Comparison of ENCODE assay signal across 2 cellular contexts in the genomic region with DNA sequence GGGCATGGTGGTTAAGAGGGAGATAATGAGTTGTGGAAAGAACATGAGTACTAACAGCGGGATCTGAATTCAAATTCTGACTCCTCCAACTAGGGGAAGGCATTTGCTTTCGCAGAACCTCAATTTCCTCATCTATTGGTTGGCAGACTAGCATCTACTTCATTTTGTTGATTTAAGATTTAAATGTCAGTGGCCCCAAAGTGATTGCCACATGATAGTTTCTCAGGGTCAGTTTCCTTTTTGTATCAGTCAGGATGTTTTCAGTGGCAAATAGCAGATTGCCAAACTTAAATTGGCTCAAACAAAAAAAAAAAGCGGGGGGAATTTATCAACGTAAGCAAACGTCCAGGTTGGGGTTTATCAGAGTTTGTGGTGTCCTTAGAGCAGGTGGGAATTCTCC.
TF ChIP-seq lines count a peak whose summit lies in the region.

No MANE protein-coding gene starts in this region.

TF ChIP-seq in liver, 16 proteins besides CTCF, POLR2A, EP300 and RAD21:
- TF ChIP-seq, protein P1, sequence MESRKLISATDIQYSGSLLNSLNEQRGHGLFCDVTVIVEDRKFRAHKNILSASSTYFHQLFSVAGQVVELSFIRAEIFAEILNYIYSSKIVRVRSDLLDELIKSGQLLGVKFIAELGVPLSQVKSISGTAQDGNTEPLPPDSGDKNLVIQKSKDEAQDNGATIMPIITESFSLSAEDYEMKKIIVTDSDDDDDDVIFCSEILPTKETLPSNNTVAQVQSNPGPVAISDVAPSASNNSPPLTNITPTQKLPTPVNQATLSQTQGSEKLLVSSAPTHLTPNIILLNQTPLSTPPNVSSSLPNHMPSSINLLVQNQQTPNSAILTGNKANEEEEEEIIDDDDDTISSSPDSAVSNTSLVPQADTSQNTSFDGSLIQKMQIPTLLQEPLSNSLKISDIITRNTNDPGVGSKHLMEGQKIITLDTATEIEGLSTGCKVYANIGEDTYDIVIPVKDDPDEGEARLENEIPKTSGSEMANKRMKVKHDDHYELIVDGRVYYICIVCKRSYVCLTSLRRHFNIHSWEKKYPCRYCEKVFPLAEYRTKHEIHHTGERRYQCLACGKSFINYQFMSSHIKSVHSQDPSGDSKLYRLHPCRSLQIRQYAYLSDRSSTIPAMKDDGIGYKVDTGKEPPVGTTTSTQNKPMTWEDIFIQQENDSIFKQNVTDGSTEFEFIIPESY (IDR thresholded peaks at IDR 0.05) = no peak
- TF ChIP-seq FOXA2 (IDR thresholded peaks at IDR 0.05) = peak; percentile 22
- TF ChIP-seq GABPA (IDR thresholded peaks at IDR 0.05 in 1 of 2, conservative IDR thresholded peaks at IDR 0.05 in 1 of 2) = no peak
- TF ChIP-seq RXRA (IDR thresholded peaks at IDR 0.05) = peak; percentile 67 to 76
- TF ChIP-seq HNF4A (conservative IDR thresholded peaks at IDR 0.05) = peak; percentile 54 to 62
TF ChIP-seq in liver: peak in this region for 3.

TF ChIP-seq in HepG2, 621 proteins besides CTCF, POLR2A, EP300 and RAD21:
- TF ChIP-seq, protein P2, sequence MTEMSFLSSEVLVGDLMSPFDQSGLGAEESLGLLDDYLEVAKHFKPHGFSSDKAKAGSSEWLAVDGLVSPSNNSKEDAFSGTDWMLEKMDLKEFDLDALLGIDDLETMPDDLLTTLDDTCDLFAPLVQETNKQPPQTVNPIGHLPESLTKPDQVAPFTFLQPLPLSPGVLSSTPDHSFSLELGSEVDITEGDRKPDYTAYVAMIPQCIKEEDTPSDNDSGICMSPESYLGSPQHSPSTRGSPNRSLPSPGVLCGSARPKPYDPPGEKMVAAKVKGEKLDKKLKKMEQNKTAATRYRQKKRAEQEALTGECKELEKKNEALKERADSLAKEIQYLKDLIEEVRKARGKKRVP (CRISPR knock-in tag; IDR thresholded peaks at IDR 0.05) = no peak
- no peak for TF ChIP-seq KMT2A (CRISPR knock-in tag; IDR thresholded peaks at IDR 0.05)
- TF ChIP-seq MED13 (CRISPR knock-in tag; IDR thresholded peaks at IDR 0.05) = no peak
- TF ChIP-seq, protein P3, sequence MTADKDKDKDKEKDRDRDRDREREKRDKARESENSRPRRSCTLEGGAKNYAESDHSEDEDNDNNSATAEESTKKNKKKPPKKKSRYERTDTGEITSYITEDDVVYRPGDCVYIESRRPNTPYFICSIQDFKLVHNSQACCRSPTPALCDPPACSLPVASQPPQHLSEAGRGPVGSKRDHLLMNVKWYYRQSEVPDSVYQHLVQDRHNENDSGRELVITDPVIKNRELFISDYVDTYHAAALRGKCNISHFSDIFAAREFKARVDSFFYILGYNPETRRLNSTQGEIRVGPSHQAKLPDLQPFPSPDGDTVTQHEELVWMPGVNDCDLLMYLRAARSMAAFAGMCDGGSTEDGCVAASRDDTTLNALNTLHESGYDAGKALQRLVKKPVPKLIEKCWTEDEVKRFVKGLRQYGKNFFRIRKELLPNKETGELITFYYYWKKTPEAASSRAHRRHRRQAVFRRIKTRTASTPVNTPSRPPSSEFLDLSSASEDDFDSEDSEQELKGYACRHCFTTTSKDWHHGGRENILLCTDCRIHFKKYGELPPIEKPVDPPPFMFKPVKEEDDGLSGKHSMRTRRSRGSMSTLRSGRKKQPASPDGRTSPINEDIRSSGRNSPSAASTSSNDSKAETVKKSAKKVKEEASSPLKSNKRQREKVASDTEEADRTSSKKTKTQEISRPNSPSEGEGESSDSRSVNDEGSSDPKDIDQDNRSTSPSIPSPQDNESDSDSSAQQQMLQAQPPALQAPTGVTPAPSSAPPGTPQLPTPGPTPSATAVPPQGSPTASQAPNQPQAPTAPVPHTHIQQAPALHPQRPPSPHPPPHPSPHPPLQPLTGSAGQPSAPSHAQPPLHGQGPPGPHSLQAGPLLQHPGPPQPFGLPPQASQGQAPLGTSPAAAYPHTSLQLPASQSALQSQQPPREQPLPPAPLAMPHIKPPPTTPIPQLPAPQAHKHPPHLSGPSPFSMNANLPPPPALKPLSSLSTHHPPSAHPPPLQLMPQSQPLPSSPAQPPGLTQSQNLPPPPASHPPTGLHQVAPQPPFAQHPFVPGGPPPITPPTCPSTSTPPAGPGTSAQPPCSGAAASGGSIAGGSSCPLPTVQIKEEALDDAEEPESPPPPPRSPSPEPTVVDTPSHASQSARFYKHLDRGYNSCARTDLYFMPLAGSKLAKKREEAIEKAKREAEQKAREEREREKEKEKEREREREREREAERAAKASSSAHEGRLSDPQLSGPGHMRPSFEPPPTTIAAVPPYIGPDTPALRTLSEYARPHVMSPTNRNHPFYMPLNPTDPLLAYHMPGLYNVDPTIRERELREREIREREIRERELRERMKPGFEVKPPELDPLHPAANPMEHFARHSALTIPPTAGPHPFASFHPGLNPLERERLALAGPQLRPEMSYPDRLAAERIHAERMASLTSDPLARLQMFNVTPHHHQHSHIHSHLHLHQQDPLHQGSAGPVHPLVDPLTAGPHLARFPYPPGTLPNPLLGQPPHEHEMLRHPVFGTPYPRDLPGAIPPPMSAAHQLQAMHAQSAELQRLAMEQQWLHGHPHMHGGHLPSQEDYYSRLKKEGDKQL (CRISPR knock-in tag; IDR thresholded peaks at IDR 0.05; ENCODE audit: low read depth) = no peak
- TF ChIP-seq KLF6 (CRISPR knock-in tag; IDR thresholded peaks at IDR 0.05) = no peak
- TF ChIP-seq JUNB (CRISPR knock-in tag; IDR thresholded peaks at IDR 0.05; ENCODE audit: borderline replicate concordance) = no peak
- TF ChIP-seq JDP2 (CRISPR knock-in tag; IDR thresholded peaks at IDR 0.05; ENCODE audit: borderline replicate concordance) = no peak
- no peak for TF ChIP-seq ZNF468 (CRISPR knock-in tag; IDR thresholded peaks at IDR 0.05)
- TF ChIP-seq JARID2 (CRISPR knock-in tag; IDR thresholded peaks at IDR 0.05; ENCODE audit: insufficient replicate concordance) = no peak
- TF ChIP-seq PHF8 (CRISPR knock-in tag; IDR thresholded peaks at IDR 0.05) = no peak
